8 cellular contexts compared by ENCODE assay signal in genomic region chr3:186109897-186110803, GRCh38. TPM values are rescaled to one million over a fixed set of nuclear protein-coding genes. Genes with fewer than 3 reads are reported as not detected.
A peak's percentile ranks its signal among the peaks of the same experiment; 100 is the strongest.
DNase-seq lines count a peak whose midpoint lies in the region; ATAC-seq and TF ChIP-seq lines count a peak whose summit lies in the region.

No MANE protein-coding gene starts in this region.

- no peak for DNase-seq in T-helper 1 cell
- no peak for DNase-seq in RWPE2 (ENCODE audit: low spot score)
- peak; percentile 35 for DNase-seq in endothelial cell (ENCODE audit: low spot score)
- DNase-seq in naive thymus-derived CD8-positive, alpha-beta T cell: peak in 2 of 10 donors; percentile 17 to 20
- DNase-seq in SIG-M5 (lab: John Stamatoyannopoulos, UW): no peak

- H3K4me3 Mint-ChIP-seq in T-helper 1 cell treated with Interleukin-12 subunit alpha and Interleukin-12 subunit beta and Interleukin-4 antibody, amounts not matched to agents 30 μg/mL and 1 μg/mL, for 36 hours: peak overlapping the region; percentile 92
- H3K4me3 Mint-ChIP-seq in endothelial cell (ENCODE audit: unreplicated experiment): peak overlapping the region; percentile 98
- peak overlapping the region; percentile 88 to 99 (median 94) for H3K4me3 Mint-ChIP-seq in naive thymus-derived CD8-positive, alpha-beta T cell

- H3K9me3 Mint-ChIP-seq in T-helper 1 cell treated with Interleukin-12 subunit alpha and Interleukin-12 subunit beta and Interleukin-4 antibody, amounts not matched to agents 30 μg/mL and 1 μg/mL, for 36 hours: no peaks in the 10 kb centered on the region
- H3K9me3 Mint-ChIP-seq in endothelial cell (ENCODE audit: unreplicated experiment): no peaks in the 10 kb centered on the region
- no peaks in the 10 kb centered on the region for H3K9me3 Mint-ChIP-seq in naive thymus-derived CD8-positive, alpha-beta T cell

- H3K9me3 ChIP-seq in RWPE2 (ENCODE audit: severe bottlenecking): no peaks in the 10 kb centered on the region

- peaks cover 91% of the 10 kb centered on the region for H3K27me3 Mint-ChIP-seq in T-helper 1 cell treated with Interleukin-12 subunit alpha and Interleukin-12 subunit beta and Interleukin-4 antibody, amounts not matched to agents 30 μg/mL and 1 μg/mL, for 36 hours (ENCODE audit: low read depth)
- peaks cover 21% of the 10 kb centered on the region for H3K27me3 Mint-ChIP-seq in endothelial cell (ENCODE audit: unreplicated experiment)
- H3K27me3 Mint-ChIP-seq in naive thymus-derived CD8-positive, alpha-beta T cell: peaks cover 50 to 99% (median 78%) of the 10 kb centered on the region in 5 donors

- peak overlapping the region; percentile 76 for H3K27ac ChIP-seq in RWPE2 (ENCODE audit: poor library complexity, severe bottlenecking)

- no peak for ATAC-seq in RWPE2 (ENCODE audit: low read depth)
- ATAC-seq in naive thymus-derived CD8-positive, alpha-beta T cell: no peak
- ATAC-seq in HG03342 (IDR thresholded peaks at IDR 0.05; ENCODE audit: unreplicated experiment): no peak
- no peak for ATAC-seq in GM19467 (IDR thresholded peaks at IDR 0.05; ENCODE audit: unreplicated experiment)

- TF ChIP-seq CTCF in RWPE2 (IDR thresholded peaks at IDR 0.05; ENCODE audit: poor library complexity, severe bottlenecking): no peak
- no peak for TF ChIP-seq CTCF in endothelial cell (IDR thresholded peaks at IDR 0.05; ENCODE audit: unreplicated experiment)

- H3K27ac Mint-ChIP-seq in T-helper 1 cell treated with Interleukin-12 subunit alpha and Interleukin-12 subunit beta and Interleukin-4 antibody, amounts not matched to agents 30 μg/mL and 1 μg/mL, for 36 hours: no peak overlapping the region
- H3K27ac Mint-ChIP-seq in endothelial cell (ENCODE audit: unreplicated experiment): peak overlapping the region; percentile 98
- H3K27ac Mint-ChIP-seq in naive thymus-derived CD8-positive, alpha-beta T cell: peak overlapping the region in 1 of 10 donors; percentile 70

- no peaks in the 10 kb centered on the region for H3K27me3 ChIP-seq in RWPE2 (ENCODE audit: insufficient read depth, poor library complexity, severe bottlenecking)

- peaks cover 32% of the 10 kb centered on the region for H3K4me1 Mint-ChIP-seq in T-helper 1 cell treated with Interleukin-12 subunit alpha and Interleukin-12 subunit beta and Interleukin-4 antibody, amounts not matched to agents 30 μg/mL and 1 μg/mL, for 36 hours (ENCODE audit: low read depth)
- H3K4me1 Mint-ChIP-seq in endothelial cell (ENCODE audit: unreplicated experiment): peaks cover 30% of the 10 kb centered on the region
- H3K4me1 Mint-ChIP-seq in naive thymus-derived CD8-positive, alpha-beta T cell: peaks cover 25 to 42% (median 33%) of the 10 kb centered on the region in 4 donors

- H3K4me1 ChIP-seq in RWPE2 (ENCODE audit: insufficient read depth, poor library complexity, severe bottlenecking): peaks cover 16% of the 10 kb centered on the region

- H3K36me3 Mint-ChIP-seq in T-helper 1 cell treated with Interleukin-12 subunit alpha and Interleukin-12 subunit beta and Interleukin-4 antibody, amounts not matched to agents 30 μg/mL and 1 μg/mL, for 36 hours (ENCODE audit: low read depth): no peaks in the 10 kb centered on the region
- peaks cover 5% of the 10 kb centered on the region for H3K36me3 Mint-ChIP-seq in endothelial cell (ENCODE audit: low read depth, unreplicated experiment)
- H3K36me3 Mint-ChIP-seq in naive thymus-derived CD8-positive, alpha-beta T cell: peaks cover 0 to 4% (median 0%) of the 10 kb centered on the region in 3 donors

- H3K36me3 ChIP-seq in RWPE2 (ENCODE audit: low read depth): peaks cover 3% of the 10 kb centered on the region

- H3K4me3 ChIP-seq in RWPE2 (ENCODE audit: severe bottlenecking): peak overlapping the region; percentile 38

- POLR2A ChIA-PET in naive thymus-derived CD8-positive, alpha-beta T cell (lab: Charles Lee): no interaction called here

RNA-seq across cellular contexts. Expression of gene ETV5, which starts 1.3 kb away (rescaled TPM):
- total RNA-seq in endothelial cell (ENCODE audit: unreplicated experiment): 40.6 TPM
- under 1 TPM; 0.08 to 0.36 TPM for total RNA-seq in naive thymus-derived CD8-positive, alpha-beta T cell
- under 1 TPM in 1 of 3 donors, not detected in 2; 0.10 TPM for polyA plus RNA-seq in naive thymus-derived CD8-positive, alpha-beta T cell

Comparison
In these comparisons a context has a peak if more than half of its experiments do, and no peak if none do; other contexts are left out.
1. RNA of gene ETV5, which starts 1.3 kb away (total RNA-seq): 40.6 TPM in endothelial cell (single experiment); 0.08 to 0.36 TPM in naive thymus-derived CD8-positive, alpha-beta T cell; every median in the first group is over 10 times any median in the second.
2. Peak in every context shown above with its lines, with median percentiles within 50 percentile points of each other: H3K4me3 Mint-ChIP-seq.